ENCODE assay signal across 31 cellular contexts in genomic region chr15:71653986-71654713, GRCh38.
DNase-seq lines count a peak whose midpoint lies in the region; ATAC-seq, FAIRE-seq and TF ChIP-seq lines count a peak whose summit lies in the region.
"Had no signal": no experiment of that assay in that cellular context is flagged by ENCODE, and none has a peak within 500 bp of the region (broad histone marks: within the 10 kb centered on the region; RNA-seq: fewer than 3 reads in every experiment).

No MANE protein-coding gene starts in this region.

- H3K27me3 ChIP-seq in GM23248 (replicated peaks; ENCODE audit: insufficient read depth) (no peaks in the 10 kb centered on the region), endothelial cell of umbilical vein (ENCODE audit: control insufficient read depth in 2 of 2, insufficient read depth in 2 of 2, low read length in 2 of 2) (no peaks in the 10 kb centered on the region), skeletal muscle tissue (ENCODE audit: control insufficient read depth in 3 of 3, insufficient read depth in 3 of 3, low read length in 3 of 3) (no peaks in the 10 kb centered on the region)
- H3K27me3 ChIP-seq: BLaER1, ovary, SJCRH30, thyroid gland had no signal

- intact Hi-C loops in endothelial cell of umbilical vein (cut with micrococcal nuclease): loop anchor here (1.0 to 2.0 kb wide), 2 partner anchors 76 to 267 kb away; no protein-coding TSS in a partner anchor

- no peaks in the 10 kb centered on the region for H3K79me2 ChIP-seq in GM23248 (ENCODE audit: insufficient read depth)
- H3K79me2 ChIP-seq in endothelial cell of umbilical vein (ENCODE audit: control insufficient read depth, insufficient read depth, low read length): no peaks in the 10 kb centered on the region

- H3K9me1 ChIP-seq in endothelial cell of umbilical vein (replicated peaks; ENCODE audit: control insufficient read depth, extremely low read depth, insufficient read depth, low read length): no peaks in the 10 kb centered on the region

- WGBS in GM23248 (ENCODE audit: low coverage in 1 of 2, low lambda C conversion rate in 2 of 2, missing lambda C conversion rate in 2 of 2), 2 experiments: 27 to 29% methylated on average over 8 of the region's 8 CpGs

- no peak for TF ChIP-seq POLR2A in endothelial cell of umbilical vein (IDR thresholded peaks at IDR 0.05; ENCODE audit: low read depth, low read length)

- H2AFZ ChIP-seq in GM23248 (no peak overlapping the region), endothelial cell of umbilical vein (ENCODE audit: low read depth, low read length) (no peak overlapping the region)

- H3K4me3 ChIP-seq in GM23248 (no peak overlapping the region), endothelial cell of umbilical vein (replicated peaks in 1 of 3; ENCODE audit: insufficient read depth in 1 of 3, low read depth in 1 of 3, low read length in 3 of 3) (no peak overlapping the region), skeletal muscle tissue (ENCODE audit: low read length in 3 of 3) (no peak overlapping the region)
- H3K4me3 ChIP-seq: BLaER1, ovary, SJCRH30, smooth muscle cell, thyroid gland had no signal

- no TSS peak for BruUV-seq in endothelial cell of umbilical vein (replicated peaks; lab: Mats Ljungman, UMichigan)

- CTCF ChIA-PET in endothelial cell of umbilical vein (lab: Charles Lee): interaction anchor here (0.8 to 3.9 kb wide), 7 partner anchors 8 to 207 kb away, joined by 3 to 25 read pairs (median 8); no protein-coding TSS in a partner anchor

- no peak for ATAC-seq in HG03045 (IDR thresholded peaks at IDR 0.05; ENCODE audit: unreplicated experiment)
- ATAC-seq: Panc1 had no signal

- no peak for TF ChIP-seq CTCF in endothelial cell of umbilical vein (IDR thresholded peaks at IDR 0.05; ENCODE audit: extremely low read depth in 1 of 2, insufficient read depth in 1 of 2, low read depth in 1 of 2, low read length in 2 of 2)

- H3K9me2 ChIP-seq in GM23248 (ENCODE audit: insufficient read depth): no peaks in the 10 kb centered on the region

- H4K20me1 ChIP-seq in GM23248 (ENCODE audit: insufficient read depth): no peaks in the 10 kb centered on the region
- H4K20me1 ChIP-seq in endothelial cell of umbilical vein (replicated peaks; ENCODE audit: control insufficient read depth, extremely low read depth, insufficient read depth, low read length): no peaks in the 10 kb centered on the region
- H4K20me1 ChIP-seq: BLaER1 had no signal

- H3K9me3 ChIP-seq in GM23248 (ENCODE audit: low read depth) (no peaks in the 10 kb centered on the region), endothelial cell of umbilical vein (replicated peaks; ENCODE audit: control insufficient read depth, insufficient read depth, low read length) (no peaks in the 10 kb centered on the region), skeletal muscle tissue (ENCODE audit: control insufficient read depth in 3 of 3, low read length in 3 of 3) (no peaks in the 10 kb centered on the region)
- H3K9me3 ChIP-seq: BLaER1, ovary, SJCRH30, thyroid gland had no signal

- H3K9ac ChIP-seq in GM23248 (no peak overlapping the region), endothelial cell of umbilical vein (replicated peaks; ENCODE audit: extremely low read depth, insufficient read depth, low read length) (no peak overlapping the region), skeletal muscle tissue (ENCODE audit: low read depth in 1 of 3, low read length in 3 of 3) (no peak overlapping the region)
- H3K9ac ChIP-seq: BLaER1, KMS-11 had no signal

- FAIRE-seq in endothelial cell of umbilical vein (lab: Jason Lieb, UNC): no peak
- FAIRE-seq: H1 had no signal

- DNase-seq in GM23248: no peak
- DNase-seq in NCI-H774 (lab: John Stamatoyannopoulos, UW): peak; percentile 44
- peak; percentile 35 for DNase-seq in endothelial cell of umbilical vein (ENCODE audit: low read depth, low spot score)
- no peak for DNase-seq in middle frontal gyrus (ENCODE audit: extremely low spot score, low spot score)
- no peak for DNase-seq in activated T-cell treated with anti-CD3 and anti-CD28 coated beads, Interleukin-2, amount 50 U/mL, for 1 hour
- DNase-seq: activated CD4-positive, alpha-beta T cell treated with anti-CD3 and anti-CD28 coated beads, Interleukin-2, amount 10 ng/mL, durations not matched to agents 24 days and 14 days; activated effector memory CD4-positive, alpha-beta T cell treated with anti-CD3 and anti-CD28 coated beads, Interleukin-2, amount 50 U/mL, for 16 hours; DMS153; effector memory CD4-positive, alpha-beta T cell; erythroblast; head of caudate nucleus; kidney glomerular epithelial cell; mesenchymal stem cell; NCI-H1417 treated with DMSO at 0.1 percent for 48 hours; NCI-H2029 treated with DMSO at 0.1 percent for 48 hours; NCI-H2227 treated with DMSO at 0.1 percent for 48 hours; NCI-H526; ovary; retina; SJCRH30; stimulated activated CD4-positive, alpha-beta T cell treated with anti-CD3 and anti-CD28 coated beads, Interleukin-1b, Interleukin-23, amount 100 ng/mL, for 48 hours; T1000; WERI-Rb-1 had no signal

- no peaks in the 10 kb centered on the region for H3K36me3 ChIP-seq in GM23248 (ENCODE audit: low read depth)
- H3K36me3 ChIP-seq in endothelial cell of umbilical vein (ENCODE audit: control insufficient read depth in 2 of 2, extremely low read depth in 1 of 2, insufficient read depth in 2 of 2, low read length in 2 of 2): no peaks in the 10 kb centered on the region
- H3K36me3 ChIP-seq in skeletal muscle tissue (ENCODE audit: control insufficient read depth in 3 of 3, insufficient read depth in 3 of 3, low read length in 3 of 3): no peaks in the 10 kb centered on the region
- H3K36me3 ChIP-seq: BLaER1, ovary, SJCRH30, thyroid gland, WERI-Rb-1 had no signal

- in situ Hi-C loops in GM23248 (cut with MboI): loop anchor here (10.0 kb wide), 1 partner anchor 199 kb away; no protein-coding TSS in a partner anchor

- H3K27ac ChIP-seq in GM23248: no peak overlapping the region
- no peak overlapping the region for H3K27ac ChIP-seq in endothelial cell of umbilical vein (ENCODE audit: insufficient read depth, low read depth, low read length)
- H3K27ac ChIP-seq in skeletal muscle tissue (ENCODE audit: low read depth, low read length): peak overlapping the region; percentile 61
- H3K27ac ChIP-seq: BLaER1, KMS-11, ovary, SJCRH30, WERI-Rb-1 had no signal

- H3K4me2 ChIP-seq in GM23248 (ENCODE audit: unreplicated experiment): peak overlapping the region; percentile 31
- H3K4me2 ChIP-seq in endothelial cell of umbilical vein (ENCODE audit: insufficient read depth, low read length): peak overlapping the region; percentile 58
- H3K4me2 ChIP-seq: BLaER1, KMS-11, smooth muscle cell had no signal

- dilution Hi-C loops in endothelial cell of umbilical vein (cut with MboI; ENCODE audit: extremely low pct_ligation_motif_present, low sequenced_read_pairs): no loop called here

- peaks cover 17% of the 10 kb centered on the region; the same call in 1 of the 2 replicates for H3F3A ChIP-seq in GM23248 (ENCODE audit: insufficient read depth)

- POLR2A ChIA-PET in endothelial cell of umbilical vein (lab: Charles Lee): no interaction called here

- H3K4me1 ChIP-seq in GM23248 (ENCODE audit: insufficient read depth) (peaks cover 28% of the 10 kb centered on the region), endothelial cell of umbilical vein (ENCODE audit: control insufficient read depth, extremely low read depth, insufficient read depth, low read length) (peaks cover 15% of the 10 kb centered on the region), skeletal muscle tissue (ENCODE audit: control insufficient read depth in 3 of 3, insufficient read depth in 3 of 3, low read length in 3 of 3) (peaks cover 0 to 9% (median 0%) of the 10 kb centered on the region in 3 donors)
- H3K4me1 ChIP-seq: BLaER1, thyroid gland had no signal

TF ChIP-seq in endothelial cell of umbilical vein, 7 proteins besides CTCF, POLR2A, EP300 and RAD21:
- TF ChIP-seq MYC (IDR thresholded peaks at IDR 0.05; ENCODE audit: low read depth, low read length) (no peak), JUN (IDR thresholded peaks at IDR 0.05; ENCODE audit: borderline replicate concordance, insufficient read depth, insufficient read length, low read depth) (no peak), POLR2AphosphoS5 (IDR thresholded peaks at IDR 0.05; ENCODE audit: insufficient read depth, low read depth, low read length) (no peak), GATA2 (IDR thresholded peaks at IDR 0.05; ENCODE audit: insufficient read depth, insufficient read length, low read depth, low read length) (no peak), EZH2 (IDR thresholded peaks at IDR 0.05; ENCODE audit: borderline replicate concordance, low read depth, low read length, severe bottlenecking) (no peak), FOS (IDR thresholded peaks at IDR 0.05; ENCODE audit: borderline replicate concordance, insufficient read depth, low read length) (no peak)
- TF ChIP-seq, protein P1, sequence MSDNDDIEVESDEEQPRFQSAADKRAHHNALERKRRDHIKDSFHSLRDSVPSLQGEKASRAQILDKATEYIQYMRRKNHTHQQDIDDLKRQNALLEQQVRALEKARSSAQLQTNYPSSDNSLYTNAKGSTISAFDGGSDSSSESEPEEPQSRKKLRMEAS (IDR thresholded peaks at IDR 0.05; ENCODE audit: insufficient read depth, insufficient read length): no peak

Comparison
In these comparisons a context has a peak if more than half of its experiments do, and no peak if none do; other contexts are left out.
1. DNase-seq: peak in NCI-H774 (single experiment) and endothelial cell of umbilical vein (single experiment); none in GM23248 (single experiment), middle frontal gyrus (single experiment) and activated T-cell treated with anti-CD3 and anti-CD28 coated beads, Interleukin-2, amount 50 U/mL, for 1 hour (single experiment).